ENCODE assay signal across 20 cellular contexts in genomic region chr18:37476611-37477295, GRCh38.
"Had no signal": no experiment of that assay in that cellular context is flagged by ENCODE, and none has a peak within 500 bp of the region (broad histone marks: within the 10 kb centered on the region; RNA-seq: fewer than 3 reads in every experiment).

No MANE protein-coding gene starts in this region.

- H3K9me3 ChIP-seq: Peyer's patch had no signal

- H3K27ac ChIP-seq: brain microvascular endothelial cell, Peyer's patch, RWPE1, WERI-Rb-1 had no signal

- DNase-seq: activated CD4-positive, alpha-beta T cell treated with anti-CD3 and anti-CD28 coated beads for 1 hour; activated CD4-positive, CD25-positive, alpha-beta regulatory T cell; activated CD8-positive, alpha-beta memory T cell treated with anti-CD3 and anti-CD28 coated beads for 24 hours; activated CD8-positive, alpha-beta memory T cell treated with anti-CD3 and anti-CD28 coated beads, Interleukin-2, amount 10 ng/mL, durations not matched to agents 7 days and 5 days; activated effector memory CD4-positive, alpha-beta T cell treated with Interleukin-2 at 50 U/mL for 16 hours; amniotic stem cell; aorta; NCI-H1436 treated with DMSO at 0.1 percent for 48 hours; NCI-H2029; NCI-H2171; NCI-H510A; NCI-H748 treated with DMSO at 0.1 percent for 48 hours; NK-92 treated with Interleukin-12 subunit alpha and Interleukin-12 subunit beta, amount 100 ng/mL, for 24 hours; Peyer's patch; Right ventricle myocardium superior; T1000 had no signal

- H3K36me3 ChIP-seq: brain microvascular endothelial cell, Peyer's patch, WERI-Rb-1 had no signal

- H3K4me1 ChIP-seq: Peyer's patch had no signal

- ATAC-seq: activated CD8-positive, alpha-beta memory T cell treated with anti-CD3 and anti-CD28 coated beads, Interleukin-2, amount 10 ng/mL, durations not matched to agents 7 days and 5 days; PC-3 had no signal

- H3K4me3 ChIP-seq: Peyer's patch had no signal

- H3K27me3 ChIP-seq: brain microvascular endothelial cell, Peyer's patch had no signal
